ENCODE assay signal across 20 cellular contexts in the genomic region with DNA sequence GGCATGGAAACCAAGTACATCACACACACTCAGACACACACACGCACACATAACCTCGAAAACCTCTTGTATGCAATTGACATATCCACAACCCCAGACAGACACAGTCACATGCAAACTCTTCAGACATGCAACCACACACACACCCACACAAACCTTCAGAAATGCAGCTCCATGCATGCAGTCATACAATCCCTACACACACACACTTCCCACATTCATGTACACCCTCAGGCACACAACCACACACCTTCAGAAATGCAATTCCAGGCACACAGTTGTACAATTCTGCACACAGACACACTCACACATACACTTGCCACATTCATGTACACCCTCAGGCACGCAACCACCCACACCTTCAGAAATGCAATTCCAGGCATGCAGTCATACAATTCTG. TPM values are rescaled to one million over a fixed set of nuclear protein-coding genes. Genes with fewer than 3 reads are reported as not detected.
"Had no signal": no experiment of that assay in that cellular context is flagged by ENCODE, and none has a peak within 500 bp of the region (broad histone marks: within the 10 kb centered on the region; RNA-seq: fewer than 3 reads in every experiment).

No MANE protein-coding gene starts in this region.

- H3K27me3 ChIP-seq: right lobe of liver had no signal

- H3K27ac Mint-ChIP-seq: activated CD4-positive, alpha-beta T cell treated with anti-CD3 and anti-CD28 coated beads for 36 hours; activated CD8-positive, alpha-beta T cell treated with anti-CD3 and anti-CD28 coated beads for 36 hours had no signal

- H3K27ac ChIP-seq: colonic mucosa, heart right ventricle, prostate gland, right lobe of liver, spleen, upper lobe of left lung had no signal

- H3K36me3 ChIP-seq: colonic mucosa, heart right ventricle, prostate gland, right lobe of liver, spleen, upper lobe of left lung had no signal

- H3K4me3 ChIP-seq: colonic mucosa, heart right ventricle, prostate gland, right lobe of liver, spleen, upper lobe of left lung had no signal

- H3K4me1 ChIP-seq: colonic mucosa, heart right ventricle, prostate gland, right lobe of liver had no signal

- DNase-seq: activated CD4-positive, alpha-beta T cell treated with anti-CD3 and anti-CD28 coated beads for 36 hours; activated CD8-positive, alpha-beta memory T cell treated with anti-CD3 and anti-CD28 coated beads, Interleukin-2, amount 50 U/mL, for 4 hours; activated CD8-positive, alpha-beta T cell treated with anti-CD3 and anti-CD28 coated beads for 36 hours; colonic mucosa; heart right ventricle; midbrain; occipital lobe; right lobe of liver; spleen; stimulated activated CD4-positive, alpha-beta T cell treated with anti-CD3 and anti-CD28 coated beads, Interleukin-1b, Interleukin-23, amount 100 ng/mL, for 48 hours; stimulated activated naive CD4-positive, alpha-beta T cell; SW 1271; T-helper 9 cell; upper lobe of left lung had no signal

- H3K9me3 ChIP-seq: colonic mucosa, heart right ventricle, prostate gland, right lobe of liver, upper lobe of left lung had no signal

- ATAC-seq: activated CD4-positive, alpha-beta T cell treated with anti-CD3 and anti-CD28 coated beads for 36 hours; activated CD8-positive, alpha-beta T cell treated with anti-CD3 and anti-CD28 coated beads for 36 hours; heart right ventricle; right lobe of liver had no signal

- H3K4me3 Mint-ChIP-seq: activated CD4-positive, alpha-beta T cell treated with anti-CD3 and anti-CD28 coated beads for 36 hours; activated CD8-positive, alpha-beta T cell treated with anti-CD3 and anti-CD28 coated beads for 36 hours had no signal

- H3K9me3 Mint-ChIP-seq: activated CD8-positive, alpha-beta T cell treated with anti-CD3 and anti-CD28 coated beads for 36 hours had no signal

RNA-seq across cellular contexts. Expression of gene SLC1A6, which starts 1.3 kb away (rescaled TPM):
- total RNA-seq: activated CD4-positive, alpha-beta T cell treated with anti-CD3 and anti-CD28 coated beads for 36 hours; activated CD8-positive, alpha-beta T cell treated with anti-CD3 and anti-CD28 coated beads for 36 hours; cardiac septum; colonic mucosa; endothelial cell of umbilical vein; fibroblast of lung; heart right ventricle; right lobe of liver; spleen; upper lobe of left lung had no signal
- polyA plus RNA-seq: endothelial cell of umbilical vein, fibroblast of lung, heart right ventricle, spleen had no signal

RNA-seq across cellular contexts. Expression of gene OR7C2, which starts 37.1 kb away (rescaled TPM):
- total RNA-seq: activated CD4-positive, alpha-beta T cell treated with anti-CD3 and anti-CD28 coated beads for 36 hours; activated CD8-positive, alpha-beta T cell treated with anti-CD3 and anti-CD28 coated beads for 36 hours; cardiac septum; colonic mucosa; endothelial cell of umbilical vein; fibroblast of lung; frontal cortex; heart right ventricle; lower leg skin; occipital lobe; prostate gland; right lobe of liver; spleen; upper lobe of left lung had no signal
- polyA plus RNA-seq: endothelial cell of umbilical vein, fibroblast of lung, heart right ventricle, spleen had no signal
